Comparison of ENCODE assay signal across 24 cellular contexts in the genomic region with DNA sequence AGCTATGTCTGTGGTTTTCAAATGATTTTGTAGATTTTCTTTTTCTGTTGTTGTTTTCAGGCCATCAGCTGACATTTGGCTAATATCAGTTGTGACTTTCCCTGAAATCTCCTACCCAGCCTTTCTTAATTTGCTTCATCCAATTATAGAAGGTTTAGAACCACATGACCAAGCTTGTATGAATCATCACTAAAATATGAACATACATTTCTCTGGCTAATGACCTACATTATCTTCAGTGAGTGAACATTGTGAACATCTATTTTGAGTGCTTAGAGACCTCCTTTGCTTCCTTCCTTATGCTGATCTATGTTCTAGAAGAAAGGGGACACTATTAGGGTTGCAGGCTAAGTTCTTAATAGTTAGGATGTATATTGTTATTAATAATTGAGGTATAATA.
DNase-seq lines count a peak whose midpoint lies in the region; ATAC-seq, FAIRE-seq and TF ChIP-seq lines count a peak whose summit lies in the region.
"Had no signal": no experiment of that assay in that cellular context is flagged by ENCODE, and none has a peak within 500 bp of the region (broad histone marks: within the 10 kb centered on the region; RNA-seq: fewer than 3 reads in every experiment).

No MANE protein-coding gene starts in this region.

- TF ChIP-seq CTCF in keratinocyte (optimal IDR thresholded peaks at IDR 0.05 in 1 of 3, IDR thresholded peaks at IDR 0.05 in 1 of 3, conservative IDR thresholded peaks at IDR 0.05 in 1 of 3; ENCODE audit: extremely low read depth in 1 of 3, insufficient read depth in 2 of 3, low read length in 3 of 3) (no peak), upper lobe of right lung (IDR thresholded peaks at IDR 0.05) (no peak), GM13976 (IDR thresholded peaks at IDR 0.05; ENCODE audit: borderline replicate concordance, control extremely low read depth, extremely low read depth, insufficient read depth, missing control alignments) (no peak)

- no peak overlapping the region for H3K9ac ChIP-seq in keratinocyte (ENCODE audit: control insufficient read depth, extremely low read depth, insufficient read depth, low read length)

- ATAC-seq in upper lobe of right lung (no peak), GM18517 (IDR thresholded peaks at IDR 0.05; ENCODE audit: unreplicated experiment) (no peak)
- ATAC-seq: WTC11 had no signal

- DNase-seq in COLO829 (ENCODE audit: low spot score): peak; percentile 13
- DNase-seq in OCI-M1 (lab: John Stamatoyannopoulos, UW): peak; percentile 10
- peak; percentile 28 for DNase-seq in dermis blood vessel endothelial cell
- DNase-seq in keratinocyte (ENCODE audit: low read depth, low spot score): no peak
- DNase-seq in cerebellum (ENCODE audit: low spot score): no peak
- no peak for DNase-seq in upper lobe of right lung
- DNase-seq in GM13976 (ENCODE audit: low spot score): no peak
- DNase-seq: activated CD4-positive, alpha-beta memory T cell treated with anti-CD3 and anti-CD28 coated beads, Interleukin-2, amount 10 ng/mL, durations not matched to agents 7 days and 5 days; activated naive CD4-positive, alpha-beta T cell treated with anti-CD3 and anti-CD28 coated beads, Interleukin-2, amount 10 ng/mL, durations not matched to agents 7 days and 5 days; activated T-cell treated with anti-CD3 and anti-CD28 coated beads, Interleukin-2, amount 50 U/mL, for 24 hours; CD8-positive, alpha-beta memory T cell; colonic mucosa; DMS79 treated with DMSO at 0.1 percent for 48 hours; glutamatergic neuron; Kasumi-1; NCI-H1105; NCI-H748 treated with DMSO at 0.1 percent for 48 hours; nucleus accumbens had no signal

- H4K20me1 ChIP-seq in keratinocyte (ENCODE audit: control insufficient read depth, extremely low read depth, insufficient read depth, low read length): no peaks in the 10 kb centered on the region

- no peak overlapping the region for H3K27ac ChIP-seq in keratinocyte (ENCODE audit: control insufficient read depth, insufficient read depth, low read length)
- no peak overlapping the region for H3K27ac ChIP-seq in upper lobe of right lung
- H3K27ac ChIP-seq: ascending aorta, colonic mucosa, PC-9 had no signal

- H3K36me3 ChIP-seq in keratinocyte (ENCODE audit: control insufficient read depth in 2 of 2, extremely low read depth in 1 of 2, insufficient read depth in 2 of 2, low read length in 2 of 2) (no peaks in the 10 kb centered on the region), upper lobe of right lung (no peaks in the 10 kb centered on the region)
- H3K36me3 ChIP-seq: ascending aorta, colonic mucosa had no signal

- in situ Hi-C loops in GM13976 (cut with MboI; ENCODE audit: low sequenced_read_pairs, unreplicated experiment): no loop called here

- no peaks in the 10 kb centered on the region for H3K27me3 ChIP-seq in keratinocyte (ENCODE audit: control insufficient read depth, extremely low read depth, insufficient read depth, low read length)
- H3K27me3 ChIP-seq in upper lobe of right lung: no peaks in the 10 kb centered on the region
- H3K27me3 ChIP-seq: ascending aorta, colonic mucosa had no signal

- FAIRE-seq in keratinocyte (lab: Jason Lieb, UNC): peak; percentile 74
- FAIRE-seq: endometrium had no signal

- no peaks in the 10 kb centered on the region for H3K9me1 ChIP-seq in keratinocyte (ENCODE audit: control insufficient read depth, extremely low read depth, insufficient read depth, low read length)

- no peak overlapping the region for H2AFZ ChIP-seq in keratinocyte (ENCODE audit: control insufficient read depth, low read length)
- H2AFZ ChIP-seq: PC-9 had no signal

- dilution Hi-C loops in keratinocyte (cut with MboI; ENCODE audit: extremely low pct_ligation_motif_present, low sequenced_read_pairs): no loop called here

- no peaks in the 10 kb centered on the region for H3K9me3 ChIP-seq in keratinocyte (ENCODE audit: control insufficient read depth, low read depth, low read length)
- H3K9me3 ChIP-seq in upper lobe of right lung: no peaks in the 10 kb centered on the region
- H3K9me3 ChIP-seq: ascending aorta, colonic mucosa had no signal

- H3K4me3 ChIP-seq in keratinocyte (ENCODE audit: control insufficient read depth in 2 of 3, extremely low read depth in 1 of 3, insufficient read depth in 2 of 3, low read depth in 1 of 3, low read length in 3 of 3) (no peak overlapping the region), upper lobe of right lung (no peak overlapping the region)
- H3K4me3 ChIP-seq: ascending aorta, colonic mucosa, lung, PC-9 had no signal

- H3K4me1 ChIP-seq in keratinocyte (ENCODE audit: control insufficient read depth, extremely low read depth, insufficient read depth, low read length) (peaks cover 17% of the 10 kb centered on the region), upper lobe of right lung (no peaks in the 10 kb centered on the region)
- H3K4me1 ChIP-seq: ascending aorta, colonic mucosa had no signal

- H3K79me2 ChIP-seq in keratinocyte (ENCODE audit: control insufficient read depth, insufficient read depth, low read length): no peaks in the 10 kb centered on the region

- no peak overlapping the region for H3K4me2 ChIP-seq in keratinocyte (ENCODE audit: control insufficient read depth, extremely low read depth, insufficient read depth, low read depth, low read length)
- H3K4me2 ChIP-seq: PC-9 had no signal

- intact Hi-C loops in upper lobe of right lung (cut with DNase I): no loop called here

Comparison
In these comparisons a context has a peak if more than half of its experiments do, and no peak if none do; other contexts are left out.
1. DNase-seq: peak in COLO829 (single experiment), OCI-M1 (single experiment) and dermis blood vessel endothelial cell (single experiment); none in keratinocyte (single experiment), cerebellum (single experiment), upper lobe of right lung (single experiment) and GM13976 (single experiment).